In the genomic region with DNA sequence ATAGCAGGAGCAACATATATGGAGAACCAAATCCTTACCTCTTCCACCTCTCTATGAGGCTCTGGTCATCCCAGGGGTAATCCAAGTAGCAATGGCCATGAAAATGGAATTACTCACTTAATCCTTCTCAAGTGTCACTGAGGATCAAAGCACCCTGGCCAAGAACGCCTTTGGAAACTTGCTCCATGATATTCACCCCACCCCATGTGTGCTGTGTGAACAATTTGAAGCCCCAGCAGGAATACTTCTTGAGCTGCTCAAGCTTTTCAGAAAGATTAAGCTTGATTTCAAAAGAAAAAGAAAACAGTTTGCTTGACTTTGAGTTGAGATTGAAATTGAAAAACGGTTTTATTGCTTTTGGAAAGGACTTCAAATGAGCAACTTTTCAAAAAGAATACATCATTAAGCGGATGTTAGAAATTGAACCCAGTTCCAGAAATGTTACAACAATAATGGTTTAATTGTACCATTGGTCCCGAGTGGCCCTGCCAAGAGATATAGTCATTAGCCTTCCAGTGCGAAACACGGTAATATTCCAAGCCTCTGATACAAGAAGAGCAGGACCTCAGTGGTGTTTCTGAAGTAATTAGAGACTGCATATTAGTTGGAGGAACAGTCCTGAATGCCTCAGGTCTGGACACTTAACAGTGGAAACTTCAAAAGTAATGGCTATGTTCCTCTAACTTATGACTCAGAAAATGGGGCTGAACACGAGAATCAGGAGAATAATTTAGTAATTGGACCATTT, we compare ENCODE assay signal across 8 cellular contexts.
"Had no signal": no experiment of that assay in that cellular context is flagged by ENCODE, and none has a peak within 500 bp of the region (broad histone marks: within the 10 kb centered on the region; RNA-seq: fewer than 3 reads in every experiment).

No MANE protein-coding gene starts in this region.

- H3K4me1 ChIP-seq: HAP-1 had no signal

- ATAC-seq: HCT116, HepG2 had no signal

- H3K9me3 ChIP-seq: HAP-1 had no signal

- DNase-seq: GM23248, GOT3, H7, HFFc6 had no signal

- H3K27ac ChIP-seq: GM23248, HL-60 had no signal

- H3K36me3 ChIP-seq: HAP-1 had no signal

- H3K4me3 ChIP-seq: GM23248, HAP-1 had no signal
